In genomic region chr3:66842761-66843464, GRCh38 we compare ENCODE assay signal across 6 cellular contexts.
DNase-seq lines count a peak whose midpoint lies in the region; ATAC-seq, FAIRE-seq and TF ChIP-seq lines count a peak whose summit lies in the region.
"Not testable (repeated sequence)": the region's sequence is repeated elsewhere in the genome, so short reads cannot be mapped to it uniquely, and the experiment has no call there.

No MANE protein-coding gene starts in this region.

- not testable (repeated sequence) for H3K27ac Mint-ChIP-seq in WTC11

- not testable (repeated sequence) for H3K4me1 ChIP-seq in ES-I3 (ENCODE audit: insufficient read depth, low read length); HUES6 (ENCODE audit: control insufficient read depth, insufficient read depth, low read length); esophagus muscularis mucosa; HepG2 (ENCODE audit: insufficient read depth, low read length)

- peaks cover 10% of the 10 kb centered on the region for H3K4me1 Mint-ChIP-seq in WTC11

- H3K9ac ChIP-seq in ES-I3 (ENCODE audit: low read depth, low read length) = peak overlapping the region; percentile 24; the same call in 1 of the 2 replicates
- not testable (repeated sequence) for H3K9ac ChIP-seq in HUES6 (ENCODE audit: low read length); HepG2 (ENCODE audit: insufficient read depth, low read depth, low read length)

- 98% methylated on average over 13 of the region's 18 CpGs for WGBS in esophagus muscularis mucosa
- WGBS in HepG2 (ENCODE audit: low lambda C conversion rate) = 63% methylated on average over 12 of the region's 18 CpGs

- H3K4me3 Mint-ChIP-seq in WTC11 = peak overlapping the region; percentile 14; the same call in 1 of the 2 replicates

- not testable (repeated sequence) for TF ChIP-seq POLR2A in esophagus muscularis mucosa (IDR thresholded peaks at IDR 0.05; ENCODE audit: low read depth); HepG2 (IDR thresholded peaks at IDR 0.05; ENCODE audit: insufficient read depth in 1 of 2, low read depth in 2 of 2, low read length in 2 of 2)

- H3K27ac ChIP-seq in HUES6 (ENCODE audit: low read depth, low read length); esophagus muscularis mucosa (replicated peaks in 1 of 4); HepG2 (ENCODE audit: extremely low read length, insufficient read depth, low read length): not testable (repeated sequence)

- not testable (repeated sequence) for TF ChIP-seq RAD21 in HepG2 (CRISPR knock-in tag; IDR thresholded peaks at IDR 0.05)

- not testable (repeated sequence) for H4K20me1 ChIP-seq in HepG2 (ENCODE audit: insufficient read depth, low read length)

- H3K79me2 ChIP-seq in HepG2 (ENCODE audit: insufficient read depth, low read length) = not testable (repeated sequence)

- BruUV-seq in HepG2 (replicated peaks; lab: Mats Ljungman, UMichigan) = not testable (repeated sequence)

- not testable (repeated sequence) for H3K9me3 ChIP-seq in ES-I3 (ENCODE audit: control insufficient read depth, insufficient read depth, low read length); HUES6 (ENCODE audit: control insufficient read depth, insufficient read depth, low read depth, low read length); esophagus muscularis mucosa; HepG2 (ENCODE audit: low read length)

- not testable (repeated sequence) for H3K4me2 ChIP-seq in HepG2 (ENCODE audit: low read depth, low read length)

- POLR2A ChIA-PET in WTC11 (lab: Charles Lee) = not testable (repeated sequence)
- POLR2A ChIA-PET in HepG2 (lab: Yijun Ruan, JAX) = interaction anchor here (0.7 kb wide), 1 partner anchor 9 kb away, joined by 3 read pairs; no protein-coding TSS in a partner anchor

- in situ Hi-C loops in HepG2 (cut with HindIII; ENCODE audit: extremely low pct_ligation_motif_present, low pct_unique_long_range_greater_than_20kb) = not testable (repeated sequence)

- intact Hi-C loops in esophagus muscularis mucosa (cut with DNase I); HepG2 (cut with micrococcal nuclease; ENCODE audit: unreplicated experiment): not testable (repeated sequence)

- TF ChIP-seq EP300 in esophagus muscularis mucosa (IDR thresholded peaks at IDR 0.05); HepG2 (IDR thresholded peaks at IDR 0.05; ENCODE audit: low read depth in 2 of 2, low read length in 2 of 2); HepG2 (CRISPR knock-in tag; IDR thresholded peaks at IDR 0.05; ENCODE audit: borderline replicate concordance): not testable (repeated sequence)

- not testable (repeated sequence) for H3K27me3 ChIP-seq in HUES6 (ENCODE audit: control insufficient read depth, insufficient read depth, low read length); esophagus muscularis mucosa; HepG2 (ENCODE audit: control insufficient read depth in 1 of 2, insufficient read depth in 2 of 2, low read length in 2 of 2)

- H3K4me3 ChIP-seq in HUES6 (ENCODE audit: low read depth, low read length) = peak overlapping the region; percentile 49
- not testable (repeated sequence) for H3K4me3 ChIP-seq in esophagus muscularis mucosa; HepG2 (replicated peaks in 1 of 3; ENCODE audit: insufficient read depth in 1 of 3, low read depth in 2 of 3, low read length in 3 of 3)

- CTCF ChIA-PET in WTC11 (lab: Charles Lee) = interaction anchor here (1.2 kb wide), 1 partner anchor 21 kb away, joined by 7 read pairs; no protein-coding TSS in a partner anchor
- CTCF ChIA-PET in HepG2 (lab: Yijun Ruan, JAX; ENCODE audit: low intra/inter-chr PET ratio, low total read pairs) = not testable (repeated sequence)

- not testable (repeated sequence) for FAIRE-seq in HepG2 (lab: Jason Lieb, UNC)

- DNase-seq in NCI-H2171 treated with DMSO at 0.1 percent for 48 hours (lab: John Stamatoyannopoulos, UW) (peak; percentile 11), WTC11 (ENCODE audit: low spot score) (peak; percentile 39), esophagus muscularis mucosa (ENCODE audit: extremely low spot score) (peak; percentile 8)
- DNase-seq in HepG2 (ENCODE audit: low spot score) = not testable (repeated sequence)

- H2AFZ ChIP-seq in HepG2 (ENCODE audit: low read length) = not testable (repeated sequence)

- H3K36me3 Mint-ChIP-seq in WTC11 = peaks cover 14% of the 10 kb centered on the region

- H3K27me3 Mint-ChIP-seq in WTC11 (ENCODE audit: low read depth) = not testable (repeated sequence)

- not testable (repeated sequence) for ATAC-seq in WTC11, HepG2

- not testable (repeated sequence) for TF ChIP-seq CTCF in WTC11 (IDR thresholded peaks at IDR 0.05); esophagus muscularis mucosa (IDR thresholded peaks at IDR 0.05); HepG2 (CRISPR knock-in tag; IDR thresholded peaks at IDR 0.05)

- H3K36me3 ChIP-seq in ES-I3 (ENCODE audit: insufficient read depth, low read length); HUES6 (ENCODE audit: control insufficient read depth, insufficient read depth, low read length); esophagus muscularis mucosa; HepG2 (replicated peaks in 1 of 2; ENCODE audit: control insufficient read depth in 1 of 2, insufficient read depth in 2 of 2, low read length in 2 of 2): not testable (repeated sequence)

- H3K9me3 Mint-ChIP-seq in WTC11 = peaks cover 19% of the 10 kb centered on the region

TF ChIP-seq in WTC11, 78 proteins besides CTCF, POLR2A, EP300 and RAD21:
- peak; percentile 32; the same call in 1 of the 2 replicates for TF ChIP-seq SP1 (CRISPR knock-in tag; conservative IDR thresholded peaks at IDR 0.05)
- TF ChIP-seq FOXP1 (CRISPR knock-in tag; IDR thresholded peaks at IDR 0.05; ENCODE audit: borderline replicate concordance) = peak; percentile 26; the same call in 1 of the 2 replicates
- TF ChIP-seq, protein P1, sequence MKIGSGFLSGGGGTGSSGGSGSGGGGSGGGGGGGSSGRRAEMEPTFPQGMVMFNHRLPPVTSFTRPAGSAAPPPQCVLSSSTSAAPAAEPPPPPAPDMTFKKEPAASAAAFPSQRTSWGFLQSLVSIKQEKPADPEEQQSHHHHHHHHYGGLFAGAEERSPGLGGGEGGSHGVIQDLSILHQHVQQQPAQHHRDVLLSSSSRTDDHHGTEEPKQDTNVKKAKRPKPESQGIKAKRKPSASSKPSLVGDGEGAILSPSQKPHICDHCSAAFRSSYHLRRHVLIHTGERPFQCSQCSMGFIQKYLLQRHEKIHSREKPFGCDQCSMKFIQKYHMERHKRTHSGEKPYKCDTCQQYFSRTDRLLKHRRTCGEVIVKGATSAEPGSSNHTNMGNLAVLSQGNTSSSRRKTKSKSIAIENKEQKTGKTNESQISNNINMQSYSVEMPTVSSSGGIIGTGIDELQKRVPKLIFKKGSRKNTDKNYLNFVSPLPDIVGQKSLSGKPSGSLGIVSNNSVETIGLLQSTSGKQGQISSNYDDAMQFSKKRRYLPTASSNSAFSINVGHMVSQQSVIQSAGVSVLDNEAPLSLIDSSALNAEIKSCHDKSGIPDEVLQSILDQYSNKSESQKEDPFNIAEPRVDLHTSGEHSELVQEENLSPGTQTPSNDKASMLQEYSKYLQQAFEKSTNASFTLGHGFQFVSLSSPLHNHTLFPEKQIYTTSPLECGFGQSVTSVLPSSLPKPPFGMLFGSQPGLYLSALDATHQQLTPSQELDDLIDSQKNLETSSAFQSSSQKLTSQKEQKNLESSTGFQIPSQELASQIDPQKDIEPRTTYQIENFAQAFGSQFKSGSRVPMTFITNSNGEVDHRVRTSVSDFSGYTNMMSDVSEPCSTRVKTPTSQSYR (CRISPR knock-in tag; IDR thresholded peaks at IDR 0.05) = peak; percentile 63; the same call in 1 of the 2 replicates
- TF ChIP-seq FOXK1 (CRISPR knock-in tag; IDR thresholded peaks at IDR 0.05) = peak; percentile 86
TF ChIP-seq in WTC11: peak in this region for 4; not testable (repeated sequence) for 74.

TF ChIP-seq in HepG2, 621 proteins besides CTCF, POLR2A, EP300 and RAD21:
- TF ChIP-seq, protein P1 (CRISPR knock-in tag; IDR thresholded peaks at IDR 0.05; ENCODE audit: borderline replicate concordance) = peak; percentile 85; the same call in 1 of the 2 replicates
